Comparison of ENCODE assay signal across 8 cellular contexts in the genomic region with DNA sequence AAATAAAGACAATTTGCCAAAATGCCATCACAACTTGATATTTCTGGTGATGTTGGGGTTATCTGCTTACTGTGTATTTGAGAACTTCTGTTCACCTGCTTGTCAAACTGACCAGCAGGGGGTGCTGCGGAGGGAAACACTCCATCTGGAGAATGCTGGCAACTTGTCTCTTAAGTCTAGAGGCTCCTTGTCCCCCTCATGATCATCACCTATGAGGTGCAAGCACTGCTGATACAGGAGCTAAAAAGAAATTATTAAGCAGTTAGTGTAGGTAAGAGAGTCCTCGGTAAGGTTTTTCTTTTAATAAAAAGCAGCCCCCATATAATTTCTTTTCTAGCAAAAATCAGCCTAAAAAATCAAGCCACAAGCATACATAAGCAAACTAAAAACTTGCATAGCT. TPM values are rescaled to one million over a fixed set of nuclear protein-coding genes. Genes with fewer than 3 reads are reported as not detected.
DNase-seq lines count a peak whose midpoint lies in the region; ATAC-seq and TF ChIP-seq lines count a peak whose summit lies in the region.

No MANE protein-coding gene starts in this region.

- no peak overlapping the region for H3K4me3 ChIP-seq in MM.1S (ENCODE audit: low read length)

- H3K27me3 Mint-ChIP-seq in Calu3 (ENCODE audit: unreplicated experiment) (peaks cover 39% of the 10 kb centered on the region), natural killer cell (ENCODE audit: low read depth in 2 of 2) (peaks cover 8 to 50% of the 10 kb centered on the region in 2 donors)
- peaks cover 42 to 51% of the 10 kb centered on the region in 2 donors for H3K27me3 Mint-ChIP-seq in effector memory CD8-positive, alpha-beta T cell

- no peaks in the 10 kb centered on the region for H3K9me3 ChIP-seq in MM.1S (replicated peaks; ENCODE audit: insufficient read depth, low read length)

- H3K27ac Mint-ChIP-seq in Calu3 (ENCODE audit: unreplicated experiment): no peak overlapping the region
- H3K27ac Mint-ChIP-seq in effector memory CD8-positive, alpha-beta T cell: no peak overlapping the region
- H3K27ac Mint-ChIP-seq in natural killer cell: no peak overlapping the region
- H3K27ac Mint-ChIP-seq in stimulated activated effector memory CD8-positive, alpha-beta T cell treated with anti-CD3 and anti-CD28 coated beads, Interleukin-12 subunit alpha, Interleukin-12 subunit beta, amount 100 ng/mL, for 72 hours: no peak overlapping the region

- intact Hi-C loops in Calu3 (cut with micrococcal nuclease; ENCODE audit: unreplicated experiment): loop anchor here (1.0 to 10.0 kb wide), 4 partner anchors 49 to 199 kb away; no protein-coding TSS in a partner anchor
- intact Hi-C loops in natural killer cell (cut with micrococcal nuclease): loop anchor here (1.0 kb wide), 2 partner anchors 83 to 105 kb away; no protein-coding TSS in a partner anchor

- no peak overlapping the region for H3K4me2 ChIP-seq in MM.1S (ENCODE audit: low read depth, low read length)

- H3K9me3 Mint-ChIP-seq in Calu3 (ENCODE audit: low read depth, unreplicated experiment) (no peaks in the 10 kb centered on the region), natural killer cell (no peaks in the 10 kb centered on the region)
- H3K9me3 Mint-ChIP-seq in effector memory CD8-positive, alpha-beta T cell: no peaks in the 10 kb centered on the region
- no peaks in the 10 kb centered on the region for H3K9me3 Mint-ChIP-seq in stimulated activated effector memory CD8-positive, alpha-beta T cell treated with anti-CD3 and anti-CD28 coated beads, Interleukin-12 subunit alpha, Interleukin-12 subunit beta, amount 100 ng/mL, for 72 hours

- H3K36me3 ChIP-seq in MM.1S (replicated peaks; ENCODE audit: insufficient read depth, low read length): no peaks in the 10 kb centered on the region

- no TSS peak for BruUV-seq in Calu3 (replicated peaks; lab: Mats Ljungman, UMichigan)

- ATAC-seq in GM19463 (IDR thresholded peaks at IDR 0.05; ENCODE audit: unreplicated experiment) (peak; percentile 39), natural killer cell (peak; percentile 67 to 79 (median 78))
- ATAC-seq in effector memory CD8-positive, alpha-beta T cell (replicated peaks): peak; percentile 69
- ATAC-seq in stimulated activated effector memory CD8-positive, alpha-beta T cell treated with anti-CD3 and anti-CD28 coated beads, Interleukin-12 subunit alpha, Interleukin-12 subunit beta, amount 100 ng/mL, for 72 hours: peak; percentile 76

- no peaks in the 10 kb centered on the region for H3K79me2 ChIP-seq in MM.1S (ENCODE audit: low read length)

- peak; percentile 55 for TF ChIP-seq CTCF in Calu3 (IDR thresholded peaks at IDR 0.05; ENCODE audit: unreplicated experiment)
- peak; percentile 74 for TF ChIP-seq CTCF in MM.1S (IDR thresholded peaks at IDR 0.05; ENCODE audit: low read length)
- peak; percentile 73 for TF ChIP-seq CTCF in natural killer cell (IDR thresholded peaks at IDR 0.05)

- no peak overlapping the region for H3K4me3 Mint-ChIP-seq in Calu3 (ENCODE audit: low read depth, unreplicated experiment)
- no peak overlapping the region for H3K4me3 Mint-ChIP-seq in effector memory CD8-positive, alpha-beta T cell
- no peak overlapping the region for H3K4me3 Mint-ChIP-seq in natural killer cell
- H3K4me3 Mint-ChIP-seq in stimulated activated effector memory CD8-positive, alpha-beta T cell treated with anti-CD3 and anti-CD28 coated beads, Interleukin-12 subunit alpha, Interleukin-12 subunit beta, amount 100 ng/mL, for 72 hours: no peak overlapping the region

- H3K4me1 Mint-ChIP-seq in Calu3 (ENCODE audit: low read depth, unreplicated experiment): no peaks in the 10 kb centered on the region
- H3K4me1 Mint-ChIP-seq in effector memory CD8-positive, alpha-beta T cell (ENCODE audit: low read depth in 2 of 2): peaks cover 0 to 5% of the 10 kb centered on the region in 2 donors
- peaks cover 6% of the 10 kb centered on the region in 2 donors for H3K4me1 Mint-ChIP-seq in natural killer cell
- peaks cover 6% of the 10 kb centered on the region for H3K4me1 Mint-ChIP-seq in stimulated activated effector memory CD8-positive, alpha-beta T cell treated with anti-CD3 and anti-CD28 coated beads, Interleukin-12 subunit alpha, Interleukin-12 subunit beta, amount 100 ng/mL, for 72 hours

- H3K27me3 ChIP-seq in MM.1S (replicated peaks; ENCODE audit: insufficient read depth, low read length): no peaks in the 10 kb centered on the region

- no peaks in the 10 kb centered on the region for H4K20me1 ChIP-seq in MM.1S (ENCODE audit: insufficient read depth, low read length)

- 0 out of 2 replicates have a peak, but pooled peaks cover 2% of the 10 kb centered on the region for H3K4me1 ChIP-seq in MM.1S (ENCODE audit: low read length)

- H3K27ac ChIP-seq in MM.1S (ENCODE audit: low read length): no peak overlapping the region

- H3K36me3 Mint-ChIP-seq in Calu3 (ENCODE audit: insufficient read depth, unreplicated experiment) (peaks cover 5% of the 10 kb centered on the region), natural killer cell (no peaks in the 10 kb centered on the region)
- no peaks in the 10 kb centered on the region for H3K36me3 Mint-ChIP-seq in effector memory CD8-positive, alpha-beta T cell (ENCODE audit: insufficient read depth)
- H3K36me3 Mint-ChIP-seq in stimulated activated effector memory CD8-positive, alpha-beta T cell treated with anti-CD3 and anti-CD28 coated beads, Interleukin-12 subunit alpha, Interleukin-12 subunit beta, amount 100 ng/mL, for 72 hours: no peaks in the 10 kb centered on the region

- no peak overlapping the region for H2AFZ ChIP-seq in MM.1S (ENCODE audit: low read length)

- no peaks in the 10 kb centered on the region for H3K9me2 ChIP-seq in MM.1S (replicated peaks; ENCODE audit: insufficient read depth, low read length)

- peak; percentile 80 for DNase-seq in Calu3
- DNase-seq in MM.1S: peak; percentile 65
- DNase-seq in activated CD4-positive, alpha-beta T cell treated with anti-CD3 and anti-CD28 coated beads, Interleukin-2, amount 50 U/mL, for 48 hours: peak; percentile 86 to 90
- peak; percentile 73 to 78 (median 78) for DNase-seq in effector memory CD8-positive, alpha-beta T cell
- DNase-seq in natural killer cell: peak; percentile 67
- peak; percentile 65 to 84 for DNase-seq in stimulated activated effector memory CD8-positive, alpha-beta T cell treated with anti-CD3 and anti-CD28 coated beads, Interleukin-12 subunit alpha, Interleukin-12 subunit beta, amount 100 ng/mL, for 72 hours (ENCODE audit: low spot score in 2 of 2)
- DNase-seq in mesenteric fat pad (ENCODE audit: low spot score): no peak

- H3F3A ChIP-seq in MM.1S (ENCODE audit: insufficient read depth, low read length): no peaks in the 10 kb centered on the region

- H3K9ac ChIP-seq in MM.1S (ENCODE audit: low read length): no peak overlapping the region

- CTCF ChIA-PET in Calu3 (lab: Charles Lee): interaction anchor here (1.1 kb wide), 1 partner anchor 105 kb away, joined by 4 read pairs; no protein-coding TSS in a partner anchor

RNA-seq across cellular contexts. Expression of a gene that starts 32.7 kb away (rescaled TPM):
- total RNA-seq in Calu3 (2022) (not detected in 2 replicates), natural killer cell (not detected), mesenteric fat pad (not detected)

RNA-seq across cellular contexts. Expression of a gene that starts 53.6 kb away (rescaled TPM):
- 35.5 and 39.5 TPM in 2 replicates for total RNA-seq in Calu3 (2022)
- total RNA-seq in natural killer cell: 1 to 10 TPM; 1.2 to 1.9 (median 1.4) TPM
- total RNA-seq in mesenteric fat pad: 0.26 TPM

Comparison
In these comparisons a context has a peak if more than half of its experiments do, and no peak if none do; other contexts are left out.
1. RNA of a gene that starts 53.6 kb away (total RNA-seq): 35.5 to 39.5 TPM in Calu3; 1.2 to 1.9 TPM in natural killer cell and 0.26 TPM in mesenteric fat pad (single experiment); every median in the first group is over 10 times any median in the second.
2. Peak in every context shown above with its lines, with median percentiles within 50 percentile points of each other: CTCF ChIP-seq and ATAC-seq.